ENCODE assay signal across 8 cellular contexts in the genomic region with DNA sequence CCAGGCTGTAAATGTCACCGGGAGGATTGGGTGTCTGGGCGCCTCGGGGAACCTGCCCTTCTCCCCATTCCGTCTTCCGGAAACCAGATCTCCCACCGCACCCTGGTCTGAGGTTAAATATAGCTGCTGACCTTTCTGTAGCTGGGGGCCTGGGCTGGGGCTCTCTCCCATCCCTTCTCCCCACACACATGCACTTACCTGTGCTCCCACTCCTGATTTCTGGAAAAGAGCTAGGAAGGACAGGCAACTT. TPM values are rescaled to one million over a fixed set of nuclear protein-coding genes. Genes with fewer than 3 reads are reported as not detected.
DNase-seq lines count a peak whose midpoint lies in the region; ATAC-seq and TF ChIP-seq lines count a peak whose summit lies in the region.

No MANE protein-coding gene starts in this region.

- H3K27me3 ChIP-seq in spleen (replicated peaks in 1 of 7): no peaks in the 10 kb centered on the region

- CTCF ChIA-PET in HEK293 (lab: Yijun Ruan, JAX): interaction anchor here (1.1 to 1.7 kb wide), 7 partner anchors 18 to 112 kb away, joined by 3 to 12 read pairs (median 6); a partner anchor contains a TSS

- peaks cover 12% of the 10 kb centered on the region for H3K4me1 ChIP-seq in HEK293 (ENCODE audit: control insufficient read depth, insufficient read depth, low read length)
- peaks cover 56 to 83% (median 75%) of the 10 kb centered on the region in 6 donors for H3K4me1 ChIP-seq in spleen

- H3K4me3 Mint-ChIP-seq in activated T-helper 1 cell treated with anti-CD3 and anti-CD28 coated beads, Interleukin-12 subunit alpha, Interleukin-12 subunit beta, Interleukin-2, Interleukin-4 antibody, amounts not matched to agents 30 ng/mL and 10 ng/mL and 1 ng/mL, durations not matched to agents 14 hours and 24 hours and 36 hours: peak overlapping the region; percentile 91

- H3K27ac ChIP-seq in HEK293 (ENCODE audit: extremely low read depth, low read depth, low read length) (peak overlapping the region; percentile 93), spleen (peak overlapping the region; percentile 95 to 99 (median 98))

- ATAC-seq in HG03565 (IDR thresholded peaks at IDR 0.05; ENCODE audit: unreplicated experiment) (no peak), HG03108 (IDR thresholded peaks at IDR 0.05; ENCODE audit: unreplicated experiment) (no peak)

- no peak for TF ChIP-seq POLR2A in spleen (IDR thresholded peaks at IDR 0.05)

- POLR2A ChIA-PET in HEK293 (lab: Yijun Ruan, JAX): interaction anchor here (0.6 to 3.0 kb wide), 17 partner anchors 13 to 316 kb away, joined by 3 to 90 read pairs (median 16); a partner anchor contains a TSS

- no peaks in the 10 kb centered on the region for H3K27me3 Mint-ChIP-seq in activated T-helper 1 cell treated with anti-CD3 and anti-CD28 coated beads, Interleukin-12 subunit alpha, Interleukin-12 subunit beta, Interleukin-2, Interleukin-4 antibody, amounts not matched to agents 30 ng/mL and 10 ng/mL and 1 ng/mL, durations not matched to agents 14 hours and 24 hours and 36 hours (ENCODE audit: insufficient read depth)

- H3K9me3 Mint-ChIP-seq in activated T-helper 1 cell treated with anti-CD3 and anti-CD28 coated beads, Interleukin-12 subunit alpha, Interleukin-12 subunit beta, Interleukin-2, Interleukin-4 antibody, amounts not matched to agents 30 ng/mL and 10 ng/mL and 1 ng/mL, durations not matched to agents 14 hours and 24 hours and 36 hours: no peaks in the 10 kb centered on the region

- no peaks in the 10 kb centered on the region for H3K9me3 ChIP-seq in HEK293 (ENCODE audit: control insufficient read depth, insufficient read depth, low read depth, low read length)
- H3K9me3 ChIP-seq in spleen: no peaks in the 10 kb centered on the region

- H3K27ac Mint-ChIP-seq in activated T-helper 1 cell treated with anti-CD3 and anti-CD28 coated beads, Interleukin-12 subunit alpha, Interleukin-12 subunit beta, Interleukin-2, Interleukin-4 antibody, amounts not matched to agents 30 ng/mL and 10 ng/mL and 1 ng/mL, durations not matched to agents 14 hours and 24 hours and 36 hours: peak overlapping the region; percentile 99

- peaks cover 14 to 74% of the 10 kb centered on the region in 2 experiments for H3K36me3 ChIP-seq in HEK293 (ENCODE audit: control insufficient read depth in 2 of 2, insufficient read depth in 1 of 2, low read length in 2 of 2)
- peaks cover 0 to 64% (median 40%) of the 10 kb centered on the region in 6 donors for H3K36me3 ChIP-seq in spleen

- WGBS in spleen, 5 donors: 0 to 3% (median 2%) methylated on average over 6 of the region's 6 CpGs

- intact Hi-C loops in activated T-helper 1 cell treated with anti-CD3 and anti-CD28 coated beads, Interleukin-12 subunit alpha, Interleukin-12 subunit beta, Interleukin-2, Interleukin-4 antibody, amounts not matched to agents 30 ng/mL and 10 ng/mL and 1 ng/mL, durations not matched to agents 14 hours and 24 hours and 36 hours (cut with micrococcal nuclease): loop anchor here (2.0 to 10.0 kb wide), 2 partner anchors 201 to 409 kb away; a partner anchor contains a TSS
- intact Hi-C loops in spleen (cut with DNase I; ENCODE audit: low total_unique reads): loop anchor here (5.0 kb wide), 1 partner anchor 113 kb away; no protein-coding TSS in a partner anchor

- no peak for DNase-seq in activated T-helper 1 cell treated with anti-CD3 and anti-CD28 coated beads, Interleukin-12 subunit alpha, Interleukin-12 subunit beta, Interleukin-2, Interleukin-4 antibody, amounts not matched to agents 30 ng/mL and 10 ng/mL and 1 ng/mL, durations not matched to agents 14 hours and 24 hours and 36 hours (ENCODE audit: low spot score)
- DNase-seq in spleen: no peak
- no peak for DNase-seq in middle frontal gyrus (ENCODE audit: extremely low spot score, low spot score)
- DNase-seq in mucosa of gallbladder (ENCODE audit: low spot score): no peak

- H3K36me3 Mint-ChIP-seq in activated T-helper 1 cell treated with anti-CD3 and anti-CD28 coated beads, Interleukin-12 subunit alpha, Interleukin-12 subunit beta, Interleukin-2, Interleukin-4 antibody, amounts not matched to agents 30 ng/mL and 10 ng/mL and 1 ng/mL, durations not matched to agents 14 hours and 24 hours and 36 hours (ENCODE audit: low read depth): peaks cover 70% of the 10 kb centered on the region

- H3K4me3 ChIP-seq in HEK293 (ENCODE audit: low read depth, low read length): peak overlapping the region; percentile 73
- H3K4me3 ChIP-seq in iPS-11a (ENCODE audit: low read depth, low read length): peak overlapping the region; percentile 94
- peak overlapping the region; percentile 92 to 99 (median 96) for H3K4me3 ChIP-seq in spleen

- H3K4me1 Mint-ChIP-seq in activated T-helper 1 cell treated with anti-CD3 and anti-CD28 coated beads, Interleukin-12 subunit alpha, Interleukin-12 subunit beta, Interleukin-2, Interleukin-4 antibody, amounts not matched to agents 30 ng/mL and 10 ng/mL and 1 ng/mL, durations not matched to agents 14 hours and 24 hours and 36 hours (ENCODE audit: low read depth): peaks cover 63% of the 10 kb centered on the region

- TF ChIP-seq CTCF in HEK293 (tag by site-specific recombination; IDR thresholded peaks at IDR 0.05) (no peak), spleen (IDR thresholded peaks at IDR 0.05 in 8 of 11, conservative IDR thresholded peaks at IDR 0.05 in 3 of 11) (no peak)

TF ChIP-seq in HEK293, 187 proteins besides CTCF, POLR2A, EP300 and RAD21:
- TF ChIP-seq, protein P1, sequence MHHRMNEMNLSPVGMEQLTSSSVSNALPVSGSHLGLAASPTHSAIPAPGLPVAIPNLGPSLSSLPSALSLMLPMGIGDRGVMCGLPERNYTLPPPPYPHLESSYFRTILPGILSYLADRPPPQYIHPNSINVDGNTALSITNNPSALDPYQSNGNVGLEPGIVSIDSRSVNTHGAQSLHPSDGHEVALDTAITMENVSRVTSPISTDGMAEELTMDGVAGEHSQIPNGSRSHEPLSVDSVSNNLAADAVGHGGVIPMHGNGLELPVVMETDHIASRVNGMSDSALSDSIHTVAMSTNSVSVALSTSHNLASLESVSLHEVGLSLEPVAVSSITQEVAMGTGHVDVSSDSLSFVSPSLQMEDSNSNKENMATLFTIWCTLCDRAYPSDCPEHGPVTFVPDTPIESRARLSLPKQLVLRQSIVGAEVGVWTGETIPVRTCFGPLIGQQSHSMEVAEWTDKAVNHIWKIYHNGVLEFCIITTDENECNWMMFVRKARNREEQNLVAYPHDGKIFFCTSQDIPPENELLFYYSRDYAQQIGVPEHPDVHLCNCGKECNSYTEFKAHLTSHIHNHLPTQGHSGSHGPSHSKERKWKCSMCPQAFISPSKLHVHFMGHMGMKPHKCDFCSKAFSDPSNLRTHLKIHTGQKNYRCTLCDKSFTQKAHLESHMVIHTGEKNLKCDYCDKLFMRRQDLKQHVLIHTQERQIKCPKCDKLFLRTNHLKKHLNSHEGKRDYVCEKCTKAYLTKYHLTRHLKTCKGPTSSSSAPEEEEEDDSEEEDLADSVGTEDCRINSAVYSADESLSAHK (tag by site-specific recombination; IDR thresholded peaks at IDR 0.05): 0 out of 2 replicates have a peak, but pooled peaks have one; percentile 1
- TF ChIP-seq ZNF24 (tag by site-specific recombination; IDR thresholded peaks at IDR 0.05) (no peak), ZNF785 (tag by site-specific recombination; IDR thresholded peaks at IDR 0.05) (no peak), KLF16 (tag by site-specific recombination; IDR thresholded peaks at IDR 0.05) (no peak), RBAK (tag by site-specific recombination; IDR thresholded peaks at IDR 0.05) (no peak), ZNF174 (tag by site-specific recombination; IDR thresholded peaks at IDR 0.05) (no peak), SP3 (tag by site-specific recombination; IDR thresholded peaks at IDR 0.05) (no peak)

RNA-seq across cellular contexts. Expression of a gene that starts 1.3 kb away (rescaled TPM):
- total RNA-seq in activated T-helper 1 cell treated with anti-CD3 and anti-CD28 coated beads, Interleukin-12 subunit alpha, Interleukin-12 subunit beta, Interleukin-2, Interleukin-4 antibody, amounts not matched to agents 30 ng/mL and 10 ng/mL and 1 ng/mL, durations not matched to agents 14 hours and 24 hours and 36 hours: 4,315 and 4,318 TPM in 2 replicates
- total RNA-seq in spleen: 1,000 to 10,000 TPM in 5 of 7 donors, 100 to 1,000 TPM in 2; 998 to 1,580 (median 1,404) TPM
- polyA plus RNA-seq in spleen: 1,000 to 10,000 TPM; 1,133 to 1,680 (median 1,180) TPM
- 2,392 TPM for total RNA-seq in mucosa of gallbladder

RNA-seq across cellular contexts. Expression of a gene that starts 20.2 kb away (rescaled TPM):
- 19.5 and 19.9 TPM in 2 replicates for total RNA-seq in activated T-helper 1 cell treated with anti-CD3 and anti-CD28 coated beads, Interleukin-12 subunit alpha, Interleukin-12 subunit beta, Interleukin-2, Interleukin-4 antibody, amounts not matched to agents 30 ng/mL and 10 ng/mL and 1 ng/mL, durations not matched to agents 14 hours and 24 hours and 36 hours
- total RNA-seq in spleen (10 to 100 TPM; 32.2 to 51.2 (median 39.7) TPM), mucosa of gallbladder (14.2 TPM)
- 10 to 100 TPM; 27.8 to 78.3 (median 63.2) TPM for polyA plus RNA-seq in spleen

RNA-seq across cellular contexts. Expression of a gene that starts 32.5 kb away (rescaled TPM):
- total RNA-seq in activated T-helper 1 cell treated with anti-CD3 and anti-CD28 coated beads, Interleukin-12 subunit alpha, Interleukin-12 subunit beta, Interleukin-2, Interleukin-4 antibody, amounts not matched to agents 30 ng/mL and 10 ng/mL and 1 ng/mL, durations not matched to agents 14 hours and 24 hours and 36 hours: 194 and 196 TPM in 2 replicates
- total RNA-seq in spleen: 10 to 100 TPM; 37.0 to 58.7 (median 47.5) TPM
- polyA plus RNA-seq in spleen: 10 to 100 TPM; 25.8 to 40.7 (median 37.6) TPM
- total RNA-seq in mucosa of gallbladder: 19.2 TPM

RNA-seq across cellular contexts. Expression of a gene that starts 41.7 kb away (rescaled TPM):
- 91.6 and 93.4 TPM in 2 replicates for total RNA-seq in activated T-helper 1 cell treated with anti-CD3 and anti-CD28 coated beads, Interleukin-12 subunit alpha, Interleukin-12 subunit beta, Interleukin-2, Interleukin-4 antibody, amounts not matched to agents 30 ng/mL and 10 ng/mL and 1 ng/mL, durations not matched to agents 14 hours and 24 hours and 36 hours
- total RNA-seq in spleen (10 to 100 TPM; 29.9 to 49.2 (median 39.6) TPM), mucosa of gallbladder (36.6 TPM)
- 10 to 100 TPM; 12.0 to 14.1 (median 14.0) TPM for polyA plus RNA-seq in spleen

RNA-seq across cellular contexts. Expression of a gene that starts 42.6 kb away (rescaled TPM):
- total RNA-seq in activated T-helper 1 cell treated with anti-CD3 and anti-CD28 coated beads, Interleukin-12 subunit alpha, Interleukin-12 subunit beta, Interleukin-2, Interleukin-4 antibody, amounts not matched to agents 30 ng/mL and 10 ng/mL and 1 ng/mL, durations not matched to agents 14 hours and 24 hours and 36 hours: 250 and 258 TPM in 2 replicates
- 10 to 100 TPM; 34.0 to 94.0 (median 89.3) TPM for total RNA-seq in spleen
- polyA plus RNA-seq in spleen: 100 to 1,000 TPM in 2 of 3 donors, 10 to 100 TPM in 1; 73.4 to 137 (median 109) TPM
- 134 TPM for total RNA-seq in mucosa of gallbladder
